ENCODE assay signal across 10 cellular contexts in the genomic region with DNA sequence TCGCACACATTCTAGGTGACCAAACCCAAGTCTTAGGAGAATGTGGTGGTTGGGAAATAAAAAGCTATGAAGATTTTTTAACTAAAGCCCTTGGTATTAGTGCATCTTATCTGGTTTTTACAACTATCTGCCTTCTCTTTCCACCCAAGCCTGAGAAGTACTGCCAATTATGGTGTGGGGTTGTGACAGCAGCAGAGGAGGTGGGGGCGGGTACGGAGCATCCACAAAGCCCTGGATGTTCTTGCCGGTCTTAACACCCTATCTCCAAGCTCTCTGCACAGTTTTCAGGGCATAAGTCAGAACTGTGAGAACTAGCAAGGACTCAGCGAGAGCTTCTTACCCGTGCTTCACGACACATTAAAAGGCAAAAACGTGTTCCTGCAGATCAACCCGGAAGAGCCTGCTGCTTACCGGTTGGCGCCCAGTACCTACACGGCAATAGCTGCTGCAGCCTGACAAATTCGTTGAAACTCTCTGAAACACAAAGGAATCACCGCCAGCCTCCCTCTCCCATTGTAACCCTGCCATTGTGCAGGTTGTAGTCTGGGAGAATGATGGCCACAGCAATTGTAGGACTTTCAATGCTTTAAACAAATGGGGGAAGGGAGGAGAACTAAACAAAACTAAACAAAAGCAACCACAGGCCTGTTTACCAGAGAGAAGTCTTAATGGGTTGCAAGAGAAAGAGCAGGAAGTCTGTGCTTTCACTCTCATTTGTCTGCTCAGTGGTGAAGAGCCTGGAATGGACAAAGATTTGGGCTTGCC.
DNase-seq lines count a peak whose midpoint lies in the region; ATAC-seq lines count a peak whose summit lies in the region.
"Had no signal": no experiment of that assay in that cellular context is flagged by ENCODE, and none has a peak within 500 bp of the region (broad histone marks: within the 10 kb centered on the region; RNA-seq: fewer than 3 reads in every experiment).

No MANE protein-coding gene starts in this region.

- peaks cover 5% of the 10 kb centered on the region for H3K36me3 Mint-ChIP-seq in activated naive CD4-positive, alpha-beta T cell treated with anti-CD3 and anti-CD28 coated beads, Interleukin-2, amount 10 ng/mL, durations not matched to agents 7 days and 5 days
- H3K36me3 Mint-ChIP-seq in effector memory CD8-positive, alpha-beta T cell (ENCODE audit: insufficient read depth), result no peaks in the 10 kb centered on the region
- no peaks in the 10 kb centered on the region for H3K36me3 Mint-ChIP-seq in stimulated activated effector memory CD8-positive, alpha-beta T cell treated with anti-CD3 and anti-CD28 coated beads, Interleukin-12 subunit alpha, Interleukin-12 subunit beta, amount 100 ng/mL, for 72 hours

- H3K36me3 ChIP-seq in SK-N-MC (ENCODE audit: insufficient read depth, low read length), result no peaks in the 10 kb centered on the region
- H3K36me3 ChIP-seq: colonic mucosa, left lung had no signal

- no peak overlapping the region for H3K4me3 ChIP-seq in SK-N-MC
- H3K4me3 ChIP-seq: colonic mucosa, left lung had no signal

- H3K9me3 ChIP-seq in SK-N-MC (ENCODE audit: low read depth, low read length), result no peaks in the 10 kb centered on the region
- H3K9me3 ChIP-seq: colonic mucosa, left lung had no signal

- peak overlapping the region; percentile 94 for H3K27ac Mint-ChIP-seq in activated naive CD4-positive, alpha-beta T cell treated with anti-CD3 and anti-CD28 coated beads, Interleukin-2, amount 10 ng/mL, durations not matched to agents 7 days and 5 days
- H3K27ac Mint-ChIP-seq in effector memory CD8-positive, alpha-beta T cell, result no peak overlapping the region
- H3K27ac Mint-ChIP-seq in stimulated activated effector memory CD8-positive, alpha-beta T cell treated with anti-CD3 and anti-CD28 coated beads, Interleukin-12 subunit alpha, Interleukin-12 subunit beta, amount 100 ng/mL, for 72 hours, result no peak overlapping the region

- CTCF ChIA-PET in activated naive CD4-positive, alpha-beta T cell treated with anti-CD3 and anti-CD28 coated beads, Interleukin-2, amount 10 ng/mL, durations not matched to agents 7 days and 5 days (lab: Charles Lee), result interaction anchor here (1.4 to 1.5 kb wide), 2 partner anchors 9 to 573 kb away, joined by 3 to 5 read pairs; no protein-coding TSS in a partner anchor

- H3K9me3 Mint-ChIP-seq in activated naive CD4-positive, alpha-beta T cell treated with anti-CD3 and anti-CD28 coated beads, Interleukin-2, amount 10 ng/mL, durations not matched to agents 7 days and 5 days, result peaks cover 9% of the 10 kb centered on the region
- no peaks in the 10 kb centered on the region for H3K9me3 Mint-ChIP-seq in effector memory CD8-positive, alpha-beta T cell
- H3K9me3 Mint-ChIP-seq in stimulated activated effector memory CD8-positive, alpha-beta T cell treated with anti-CD3 and anti-CD28 coated beads, Interleukin-12 subunit alpha, Interleukin-12 subunit beta, amount 100 ng/mL, for 72 hours, result no peaks in the 10 kb centered on the region

- H3K27me3 Mint-ChIP-seq in activated naive CD4-positive, alpha-beta T cell treated with anti-CD3 and anti-CD28 coated beads, Interleukin-2, amount 10 ng/mL, durations not matched to agents 7 days and 5 days, result no peaks in the 10 kb centered on the region
- peaks cover 4 to 12% of the 10 kb centered on the region in 2 donors for H3K27me3 Mint-ChIP-seq in effector memory CD8-positive, alpha-beta T cell

- ATAC-seq in effector memory CD8-positive, alpha-beta T cell (replicated peaks), result peak; percentile 45
- ATAC-seq in stimulated activated effector memory CD8-positive, alpha-beta T cell treated with anti-CD3 and anti-CD28 coated beads, Interleukin-12 subunit alpha, Interleukin-12 subunit beta, amount 100 ng/mL, for 72 hours, result no peak
- ATAC-seq: left lung had no signal

- peaks cover 32% of the 10 kb centered on the region for H3K4me1 Mint-ChIP-seq in activated naive CD4-positive, alpha-beta T cell treated with anti-CD3 and anti-CD28 coated beads, Interleukin-2, amount 10 ng/mL, durations not matched to agents 7 days and 5 days
- peaks cover 0 to 5% of the 10 kb centered on the region in 2 donors for H3K4me1 Mint-ChIP-seq in effector memory CD8-positive, alpha-beta T cell (ENCODE audit: low read depth in 2 of 2)
- peaks cover 38% of the 10 kb centered on the region for H3K4me1 Mint-ChIP-seq in stimulated activated effector memory CD8-positive, alpha-beta T cell treated with anti-CD3 and anti-CD28 coated beads, Interleukin-12 subunit alpha, Interleukin-12 subunit beta, amount 100 ng/mL, for 72 hours

- H3K9ac ChIP-seq in SK-N-MC (ENCODE audit: insufficient read length), result no peak overlapping the region

- H3K4me3 Mint-ChIP-seq in activated naive CD4-positive, alpha-beta T cell treated with anti-CD3 and anti-CD28 coated beads, Interleukin-2, amount 10 ng/mL, durations not matched to agents 7 days and 5 days, result peak overlapping the region; percentile 20
- H3K4me3 Mint-ChIP-seq in effector memory CD8-positive, alpha-beta T cell, result peak overlapping the region in 1 of 2 donors; percentile 44
- peak overlapping the region; percentile 22 for H3K4me3 Mint-ChIP-seq in stimulated activated effector memory CD8-positive, alpha-beta T cell treated with anti-CD3 and anti-CD28 coated beads, Interleukin-12 subunit alpha, Interleukin-12 subunit beta, amount 100 ng/mL, for 72 hours

- peak; percentile 47 for DNase-seq in activated naive CD4-positive, alpha-beta T cell treated with anti-CD3 and anti-CD28 coated beads, Interleukin-2, amount 10 ng/mL, durations not matched to agents 7 days and 5 days
- no peak for DNase-seq in activated naive CD4-positive, alpha-beta T cell (lab: John Stamatoyannopoulos, UW)
- DNase-seq in SK-N-MC (ENCODE audit: low read depth, low spot score), result no peak
- DNase-seq in effector memory CD8-positive, alpha-beta T cell, result no peak
- DNase-seq in stimulated activated effector memory CD8-positive, alpha-beta T cell treated with anti-CD3 and anti-CD28 coated beads, Interleukin-12 subunit alpha, Interleukin-12 subunit beta, amount 100 ng/mL, for 72 hours (ENCODE audit: low spot score in 2 of 2), result no peak
- no peak for DNase-seq in amygdala (lab: John Stamatoyannopoulos, UW)
- no peak for DNase-seq in NCI-H187 treated with DMSO at 0.1 percent for 48 hours (lab: John Stamatoyannopoulos, UW)
- DNase-seq in GDM1 (lab: John Stamatoyannopoulos, UW), result no peak
- DNase-seq: colonic mucosa, left lung had no signal

- peak overlapping the region; percentile 77 for H3K27ac ChIP-seq in SK-N-MC
- H3K27ac ChIP-seq: colonic mucosa, left lung had no signal
